33 cellular contexts compared by ENCODE assay signal in the genomic region with DNA sequence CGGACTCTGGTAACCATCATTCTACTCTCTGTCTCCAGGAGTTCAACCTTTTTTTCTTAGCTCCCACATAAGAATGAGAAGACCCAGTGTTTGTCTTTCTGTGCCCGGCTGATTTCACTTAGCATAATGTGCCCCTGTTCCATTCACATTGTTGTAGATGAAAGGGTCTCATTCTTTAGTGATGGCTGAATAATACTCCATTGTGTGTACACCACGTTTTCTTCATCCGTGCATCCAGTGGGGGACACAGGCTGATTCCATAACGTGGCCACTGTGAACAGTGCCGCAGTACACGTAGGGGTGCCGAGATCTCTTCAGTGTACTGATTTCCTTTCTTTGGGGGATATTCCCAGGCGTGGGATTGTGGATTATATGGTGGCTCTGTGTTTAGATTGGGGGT.
"Had no signal": no experiment of that assay in that cellular context is flagged by ENCODE, and none has a peak within 500 bp of the region (broad histone marks: within the 10 kb centered on the region; RNA-seq: fewer than 3 reads in every experiment).

No MANE protein-coding gene starts in this region.

- H3K4me1 Mint-ChIP-seq: activated CD4-positive, alpha-beta T cell treated with anti-CD3 and anti-CD28 coated beads, Interleukin-2, amount 10 ng/mL, durations not matched to agents 24 days and 14 days had no signal

- ATAC-seq: activated CD8-positive, alpha-beta T cell treated with anti-CD3 and anti-CD28 coated beads for 36 hours; activated T-cell treated with anti-CD3 and anti-CD28 coated beads, Interleukin-2, amount 50 U/mL, for 72 hours; activated T-helper 17 cell treated with anti-CD3 and anti-CD28 coated beads, Interleukin-2, amount 50 U/mL, for 72 hours; body of pancreas had no signal

- H3K27ac ChIP-seq: adrenal gland, body of pancreas, breast epithelium, PC-9, RWPE1, SJCRH30 had no signal

- H3K27me3 Mint-ChIP-seq: activated CD4-positive, alpha-beta T cell treated with anti-CD3 and anti-CD28 coated beads, Interleukin-2, amount 10 ng/mL, durations not matched to agents 24 days and 14 days; activated CD8-positive, alpha-beta T cell treated with anti-CD3 and anti-CD28 coated beads for 36 hours; activated T-helper 17 cell treated with anti-CD3 and anti-CD28 coated beads, Interleukin-2, amount 50 U/mL, for 72 hours had no signal

- H3K27ac Mint-ChIP-seq: activated CD4-positive, alpha-beta T cell treated with anti-CD3 and anti-CD28 coated beads, Interleukin-2, amount 10 ng/mL, durations not matched to agents 24 days and 14 days; activated CD8-positive, alpha-beta T cell treated with anti-CD3 and anti-CD28 coated beads for 36 hours; activated naive CD8-positive, alpha-beta T cell treated with anti-CD3 and anti-CD28 coated beads, Interleukin-2, amount 10 ng/mL, durations not matched to agents 7 days and 5 days; activated T-cell treated with anti-CD3 and anti-CD28 coated beads, Interleukin-2, amount 50 U/mL, for 72 hours; activated T-helper 17 cell treated with anti-CD3 and anti-CD28 coated beads, Interleukin-2, amount 50 U/mL, for 72 hours; T-helper 1 cell treated with Interleukin-12 subunit alpha and Interleukin-12 subunit beta and Interleukin-4 antibody, amounts not matched to agents 30 μg/mL and 1 μg/mL, for 36 hours; T-helper 2 cell treated with Interferon-gamma antibody and Interleukin-4, amounts not matched to agents 5 μg/mL and 100 μg/mL, for 36 hours had no signal

- H3K4me3 Mint-ChIP-seq: activated CD4-positive, alpha-beta T cell treated with anti-CD3 and anti-CD28 coated beads, Interleukin-2, amount 10 ng/mL, durations not matched to agents 24 days and 14 days; activated CD8-positive, alpha-beta T cell treated with anti-CD3 and anti-CD28 coated beads for 36 hours; activated naive CD8-positive, alpha-beta T cell treated with anti-CD3 and anti-CD28 coated beads, Interleukin-2, amount 10 ng/mL, durations not matched to agents 7 days and 5 days; activated T-cell treated with anti-CD3 and anti-CD28 coated beads, Interleukin-2, amount 50 U/mL, for 72 hours; activated T-helper 17 cell treated with anti-CD3 and anti-CD28 coated beads, Interleukin-2, amount 50 U/mL, for 72 hours; T-helper 1 cell treated with Interleukin-12 subunit alpha and Interleukin-12 subunit beta and Interleukin-4 antibody, amounts not matched to agents 30 μg/mL and 1 μg/mL, for 36 hours; T-helper 2 cell treated with Interferon-gamma antibody and Interleukin-4, amounts not matched to agents 5 μg/mL and 100 μg/mL, for 36 hours had no signal

- DNase-seq: activated CD4-positive, alpha-beta T cell treated with anti-CD3 and anti-CD28 coated beads, Interleukin-2, amount 10 ng/mL, durations not matched to agents 24 days and 14 days; activated CD4-positive, alpha-beta T cell treated with anti-CD3 and anti-CD28 coated beads, Interleukin-2, amount 50 U/mL, for 4 hours; activated CD8-positive, alpha-beta T cell treated with anti-CD3 and anti-CD28 coated beads for 36 hours; activated effector memory CD4-positive, alpha-beta T cell treated with anti-CD3 and anti-CD28 coated beads, Interleukin-2, amount 50 U/mL, for 16 hours; activated naive CD4-positive, alpha-beta T cell; activated naive CD4-positive, alpha-beta T cell treated with anti-CD3 and anti-CD28 coated beads, Interleukin-2, amount 50 U/mL, for 16 hours; activated naive CD8-positive, alpha-beta T cell treated with anti-CD3 and anti-CD28 coated beads, Interleukin-2, amount 10 ng/mL, durations not matched to agents 7 days and 5 days; activated T-cell treated with anti-CD3 and anti-CD28 coated beads, Interleukin-2, amount 50 U/mL, for 1 hour; activated T-cell treated with anti-CD3 and anti-CD28 coated beads, Interleukin-2, amount 50 U/mL, for 72 hours; body of pancreas; Kasumi-1; KG1; MG63; NCI-H1048; NCI-H1105 treated with DMSO at 0.1 percent for 48 hours; NCI-H1436; NCI-H1694; NCI-H1930; NCI-H2081 treated with DMSO at 0.1 percent for 48 hours; NCI-H345; NCI-H510A; NCI-H748 treated with DMSO at 0.1 percent for 48 hours; NK-92 treated with Interleukin-12 subunit alpha and Interleukin-12 subunit beta, amount 100 ng/mL, for 24 hours; PC-9; Right ventricle myocardium superior; SJCRH30; SK-N-SH had no signal
